In genomic region chr3:183287301-183287971, GRCh38 we compare ENCODE assay signal across 12 cellular contexts. TPM values are rescaled to one million over a fixed set of nuclear protein-coding genes. Genes with fewer than 3 reads are reported as not detected.
DNase-seq lines count a peak whose midpoint lies in the region; ATAC-seq and TF ChIP-seq lines count a peak whose summit lies in the region.
"Had no signal": no experiment of that assay in that cellular context is flagged by ENCODE, and none has a peak within 500 bp of the region (broad histone marks: within the 10 kb centered on the region; RNA-seq: fewer than 3 reads in every experiment).

No MANE protein-coding gene starts in this region.

- no peaks in the 10 kb centered on the region for H3K36me3 ChIP-seq in BE2C

- TF ChIP-seq CTCF in activated CD8-positive, alpha-beta T cell treated with anti-CD3 and anti-CD28 coated beads for 36 hours (IDR thresholded peaks at IDR 0.05) = no peak
- TF ChIP-seq CTCF in foreskin fibroblast (IDR thresholded peaks at IDR 0.05; ENCODE audit: low read depth, low read length) (no peak), BE2C (IDR thresholded peaks at IDR 0.05; ENCODE audit: low read depth, low read length) (no peak)

- no peak overlapping the region for H3K4me3 ChIP-seq in foreskin fibroblast (ENCODE audit: low read depth in 1 of 2, low read length in 2 of 2)
- no peak overlapping the region for H3K4me3 ChIP-seq in BE2C (ENCODE audit: low read depth, low read length)
- H3K4me3 ChIP-seq: BLaER1 treated with 17β-estradiol and CSF1 and Interleukin-3, amounts not matched to agents 10 nM and 100 nM had no signal

- H3K9me3 ChIP-seq in BE2C = no peaks in the 10 kb centered on the region
- H3K9me3 ChIP-seq: BLaER1 treated with 17β-estradiol and CSF1 and Interleukin-3, amounts not matched to agents 10 nM and 100 nM had no signal

- peaks cover 5% of the 10 kb centered on the region for H3K9me3 Mint-ChIP-seq in activated T-cell treated with anti-CD3 and anti-CD28 coated beads, Interleukin-2, amount 50 U/mL, for 24 hours
- peaks cover 4% of the 10 kb centered on the region for H3K9me3 Mint-ChIP-seq in activated CD8-positive, alpha-beta T cell treated with anti-CD3 and anti-CD28 coated beads for 36 hours
- H3K9me3 Mint-ChIP-seq in stimulated activated memory B cell treated with anti-CD40 and anti-IgM and Interleukin-4, amounts not matched to agents 10 μg/mL and 1 μg/mL and 100 μg/mL, for 72 hours = no peaks in the 10 kb centered on the region
- H3K9me3 Mint-ChIP-seq: IgD-negative memory B cell had no signal

- POLR2A ChIA-PET in activated CD8-positive, alpha-beta T cell treated with anti-CD3 and anti-CD28 coated beads for 36 hours (lab: Charles Lee) = interaction anchor here (0.6 kb wide), 1 partner anchor 11 kb away, joined by 3 read pairs; no protein-coding TSS in a partner anchor

- no peak for ATAC-seq in activated CD8-positive, alpha-beta T cell treated with anti-CD3 and anti-CD28 coated beads for 36 hours
- no peak for ATAC-seq in stimulated activated memory B cell treated with anti-CD40 and anti-IgM and Interleukin-4, amounts not matched to agents 10 μg/mL and 1 μg/mL and 100 μg/mL, for 72 hours

- DNase-seq in activated T-cell treated with anti-CD3 and anti-CD28 coated beads, Interleukin-2, amount 50 U/mL, for 24 hours = no peak
- DNase-seq in activated T-cell treated with anti-CD3 and anti-CD28 coated beads, Interleukin-2, amount 50 U/mL, for 48 hours = no peak
- peak; percentile 54 for DNase-seq in activated CD8-positive, alpha-beta T cell treated with anti-CD3 and anti-CD28 coated beads for 36 hours
- peak; percentile 81 for DNase-seq in foreskin fibroblast
- DNase-seq in mesenteric fat pad (ENCODE audit: low spot score) = no peak
- no peak for DNase-seq in COLO829 (ENCODE audit: low spot score)
- DNase-seq in BE2C = no peak
- DNase-seq: effector CD4-positive, alpha-beta T cell had no signal

- CTCF ChIA-PET in activated CD8-positive, alpha-beta T cell treated with anti-CD3 and anti-CD28 coated beads for 36 hours (lab: Charles Lee) = interaction anchor here (1.8 kb wide), 1 partner anchor 62 kb away, joined by 6 read pairs; no protein-coding TSS in a partner anchor

- peaks cover 10% of the 10 kb centered on the region for H3K36me3 Mint-ChIP-seq in activated T-cell treated with anti-CD3 and anti-CD28 coated beads, Interleukin-2, amount 50 U/mL, for 24 hours (ENCODE audit: low read depth)
- H3K36me3 Mint-ChIP-seq in activated CD8-positive, alpha-beta T cell treated with anti-CD3 and anti-CD28 coated beads for 36 hours (ENCODE audit: low read depth) = peaks cover 8% of the 10 kb centered on the region
- no peaks in the 10 kb centered on the region for H3K36me3 Mint-ChIP-seq in stimulated activated memory B cell treated with anti-CD40 and anti-IgM and Interleukin-4, amounts not matched to agents 10 μg/mL and 1 μg/mL and 100 μg/mL, for 72 hours
- H3K36me3 Mint-ChIP-seq: IgD-negative memory B cell had no signal

- intact Hi-C loops in activated CD8-positive, alpha-beta T cell treated with anti-CD3 and anti-CD28 coated beads for 36 hours (cut with micrococcal nuclease) = no loop called here

- H3K27me3 Mint-ChIP-seq in activated T-cell treated with anti-CD3 and anti-CD28 coated beads, Interleukin-2, amount 50 U/mL, for 24 hours = no peaks in the 10 kb centered on the region
- no peaks in the 10 kb centered on the region for H3K27me3 Mint-ChIP-seq in activated CD8-positive, alpha-beta T cell treated with anti-CD3 and anti-CD28 coated beads for 36 hours
- H3K27me3 Mint-ChIP-seq in stimulated activated memory B cell treated with anti-CD40 and anti-IgM and Interleukin-4, amounts not matched to agents 10 μg/mL and 1 μg/mL and 100 μg/mL, for 72 hours = no peaks in the 10 kb centered on the region
- H3K27me3 Mint-ChIP-seq: progenitor cell of endocrine pancreas had no signal

- H3K4me1 Mint-ChIP-seq in activated T-cell treated with anti-CD3 and anti-CD28 coated beads, Interleukin-2, amount 50 U/mL, for 24 hours (ENCODE audit: low read depth) = peaks cover 48% of the 10 kb centered on the region
- peaks cover 40% of the 10 kb centered on the region for H3K4me1 Mint-ChIP-seq in activated CD8-positive, alpha-beta T cell treated with anti-CD3 and anti-CD28 coated beads for 36 hours (ENCODE audit: low read depth)
- H3K4me1 Mint-ChIP-seq in stimulated activated memory B cell treated with anti-CD40 and anti-IgM and Interleukin-4, amounts not matched to agents 10 μg/mL and 1 μg/mL and 100 μg/mL, for 72 hours = peaks cover 29% of the 10 kb centered on the region

- peak overlapping the region; percentile 72 for H3K4me3 Mint-ChIP-seq in activated T-cell treated with anti-CD3 and anti-CD28 coated beads, Interleukin-2, amount 50 U/mL, for 24 hours
- peak overlapping the region; percentile 61 for H3K4me3 Mint-ChIP-seq in activated CD8-positive, alpha-beta T cell treated with anti-CD3 and anti-CD28 coated beads for 36 hours
- no peak overlapping the region for H3K4me3 Mint-ChIP-seq in stimulated activated memory B cell treated with anti-CD40 and anti-IgM and Interleukin-4, amounts not matched to agents 10 μg/mL and 1 μg/mL and 100 μg/mL, for 72 hours

- peaks cover 5% of the 10 kb centered on the region; the same call in 1 of the 2 replicates for H3K4me1 ChIP-seq in BE2C

- H3K27me3 ChIP-seq in BE2C = no peaks in the 10 kb centered on the region
- H3K27me3 ChIP-seq: BLaER1 treated with 17β-estradiol and CSF1 and Interleukin-3, amounts not matched to agents 10 nM and 100 nM had no signal

- peak overlapping the region; percentile 99 for H3K27ac Mint-ChIP-seq in activated T-cell treated with anti-CD3 and anti-CD28 coated beads, Interleukin-2, amount 50 U/mL, for 24 hours
- peak overlapping the region; percentile 97 for H3K27ac Mint-ChIP-seq in activated CD8-positive, alpha-beta T cell treated with anti-CD3 and anti-CD28 coated beads for 36 hours
- peak overlapping the region; percentile 91 for H3K27ac Mint-ChIP-seq in stimulated activated memory B cell treated with anti-CD40 and anti-IgM and Interleukin-4, amounts not matched to agents 10 μg/mL and 1 μg/mL and 100 μg/mL, for 72 hours
- H3K27ac Mint-ChIP-seq: progenitor cell of endocrine pancreas had no signal

RNA-seq across cellular contexts. Expression of gene B3GNT5, which starts 34.4 kb away (rescaled TPM):
- total RNA-seq in activated CD8-positive, alpha-beta T cell treated with anti-CD3 and anti-CD28 coated beads for 36 hours = 10 to 100 TPM; 25.8 to 26.1 TPM
- 35.2 TPM for total RNA-seq in mesenteric fat pad
- 1.2 TPM for polyA plus RNA-seq in BE2C (2012; ENCODE audit: insufficient read depth, insufficient read length, low read depth)
- polyA plus RNA-seq: IgD-negative memory B cell had no signal

Comparison
In these comparisons a context has a peak if more than half of its experiments do, and no peak if none do; other contexts are left out.
1. DNase-seq: peak in activated CD8-positive, alpha-beta T cell treated with anti-CD3 and anti-CD28 coated beads for 36 hours (single experiment) and foreskin fibroblast (2 of 2); none in activated T-cell treated with anti-CD3 and anti-CD28 coated beads, Interleukin-2, amount 50 U/mL, for 24 hours (single experiment), activated T-cell treated with anti-CD3 and anti-CD28 coated beads, Interleukin-2, amount 50 U/mL, for 48 hours (0 of 2), mesenteric fat pad (single experiment), COLO829 (single experiment) and BE2C (single experiment).
2. Peak in every context shown above with its lines, with median percentiles within 50 percentile points of each other: H3K27ac Mint-ChIP-seq.